ENCODE assay signal across 24 cellular contexts in genomic region chr16:54787045-54787444, GRCh38.
"Had no signal": no experiment of that assay in that cellular context is flagged by ENCODE, and none has a peak within 500 bp of the region (broad histone marks: within the 10 kb centered on the region; RNA-seq: fewer than 3 reads in every experiment).

No MANE protein-coding gene starts in this region.

- H3K27me3 ChIP-seq: colonic mucosa, esophagus squamous epithelium, foreskin keratinocyte, gastrocnemius medialis, heart left ventricle, heart right ventricle had no signal

- H3K27ac ChIP-seq: colonic mucosa, coronary artery, dorsolateral prefrontal cortex, epithelial cell of prostate, esophagus muscularis mucosa, esophagus squamous epithelium, foreskin keratinocyte, gastrocnemius medialis, gastroesophageal sphincter, heart left ventricle, heart right ventricle had no signal

- DNase-seq: colonic mucosa; cortex of kidney; dermis blood vessel endothelial cell; dorsolateral prefrontal cortex; effector CD4-positive, alpha-beta T cell; effector CD8-positive, alpha-beta T cell; effector memory CD4-positive, alpha-beta T cell; effector memory CD8-positive, alpha-beta T cell; endodermal cell; erythroblast; esophagus squamous epithelium; foreskin fibroblast; foreskin keratinocyte; foreskin melanocyte; gastrocnemius medialis; glutamatergic neuron; head of caudate nucleus; heart left ventricle; heart right ventricle had no signal

- H3K9me3 ChIP-seq: colonic mucosa, esophagus squamous epithelium had no signal

- H3K4me3 ChIP-seq: colonic mucosa, coronary artery, dorsolateral prefrontal cortex, esophagus muscularis mucosa, esophagus squamous epithelium, gastrocnemius medialis, gastroesophageal sphincter, heart left ventricle, heart right ventricle had no signal

- H3K4me1 ChIP-seq: colonic mucosa, esophagus muscularis mucosa, esophagus squamous epithelium, foreskin keratinocyte, gastrocnemius medialis, gastroesophageal sphincter, heart left ventricle, heart right ventricle had no signal

- H3K36me3 ChIP-seq: colonic mucosa, esophagus muscularis mucosa, esophagus squamous epithelium, gastrocnemius medialis, gastroesophageal sphincter, heart left ventricle, heart right ventricle had no signal

- ATAC-seq: effector memory CD8-positive, alpha-beta T cell; esophagus mucosa; foreskin keratinocyte; gastrocnemius medialis; gastroesophageal sphincter; heart left ventricle; heart right ventricle had no signal
